In genomic region chr2:39571197-39571731, GRCh38 we compare ENCODE assay signal across 16 cellular contexts.
A peak's percentile ranks its signal among the peaks of the same experiment; 100 is the strongest.
DNase-seq lines count a peak whose midpoint lies in the region; ATAC-seq and TF ChIP-seq lines count a peak whose summit lies in the region.
"Had no signal": no experiment of that assay in that cellular context is flagged by ENCODE, and none has a peak within 500 bp of the region (broad histone marks: within the 10 kb centered on the region; RNA-seq: fewer than 3 reads in every experiment).

No MANE protein-coding gene starts in this region.

- H3K4me2 ChIP-seq in trophoblast cell (ENCODE audit: low read length): no peak overlapping the region

- H3K36me3 ChIP-seq in adrenal gland (replicated peaks in 1 of 2) (no peaks in the 10 kb centered on the region), cardiac muscle cell (no peaks in the 10 kb centered on the region), trophoblast cell (ENCODE audit: control insufficient read depth in 1 of 2, insufficient read depth in 2 of 2, low read length in 2 of 2) (no peaks in the 10 kb centered on the region)
- H3K36me3 ChIP-seq: neutrophil had no signal

- 28 to 36% (median 32%) methylated on average over 5 of the region's 5 CpGs for WGBS in adrenal gland, 4 donors
- WGBS in trophoblast cell (ENCODE audit: extremely low coverage, insufficient coverage, insufficient read length): no CpG with 5 or more reads among the region's 5 CpGs

- H3K4me3 ChIP-seq in adrenal gland: no peak overlapping the region
- H3K4me3 ChIP-seq in cardiac muscle cell: no peak overlapping the region
- no peak overlapping the region for H3K4me3 ChIP-seq in trophoblast cell (ENCODE audit: low read depth, low read length)
- H3K4me3 ChIP-seq: lung had no signal

- H4K91ac ChIP-seq in trophoblast cell (ENCODE audit: low read depth, low read length): no peak overlapping the region

- H2BK12ac ChIP-seq in trophoblast cell (ENCODE audit: low read length): no peak overlapping the region

- no peaks in the 10 kb centered on the region for H3K79me2 ChIP-seq in trophoblast cell (ENCODE audit: control insufficient read depth, insufficient read depth, low read length, poor library complexity)

- intact Hi-C loops in adrenal gland (cut with DNase I): no loop called here

- H3K4me1 ChIP-seq in adrenal gland (replicated peaks in 1 of 2) (peaks cover 33 to 40% of the 10 kb centered on the region in 2 donors), cardiac muscle cell (ENCODE audit: low read depth) (no peaks in the 10 kb centered on the region), trophoblast cell (ENCODE audit: control insufficient read depth in 1 of 2, insufficient read depth in 2 of 2, low read length in 2 of 2) (peaks cover 5 to 15% of the 10 kb centered on the region in 2 experiments)

- H2AK5ac ChIP-seq in trophoblast cell (ENCODE audit: low read length): no peak overlapping the region

- H3K27ac ChIP-seq in adrenal gland (peak overlapping the region in 3 of 5 donors; percentile 1 to 44 (median 2)), cardiac muscle cell (no peak overlapping the region), trophoblast cell (ENCODE audit: low read depth, low read length) (no peak overlapping the region)
- H3K27ac ChIP-seq: neutrophil had no signal

- no peak for ATAC-seq in HG03342 (IDR thresholded peaks at IDR 0.05; ENCODE audit: unreplicated experiment)

- H2BK5ac ChIP-seq in trophoblast cell (ENCODE audit: low read depth, low read length, poor library complexity): no peak overlapping the region

- no peaks in the 10 kb centered on the region for H3K9me3 ChIP-seq in adrenal gland (replicated peaks in 1 of 3)
- no peaks in the 10 kb centered on the region for H3K9me3 ChIP-seq in cardiac muscle cell (ENCODE audit: low read depth)
- H3K9me3 ChIP-seq in trophoblast cell (ENCODE audit: insufficient read depth, low read depth, low read length): no peaks in the 10 kb centered on the region
- H3K9me3 ChIP-seq: neutrophil had no signal

- H2BK120ac ChIP-seq in trophoblast cell (ENCODE audit: insufficient read depth, low read length, poor library complexity): no peak overlapping the region

- no peak overlapping the region for H4K12ac ChIP-seq in trophoblast cell (ENCODE audit: low read depth, low read length)

- TF ChIP-seq CTCF in adrenal gland (IDR thresholded peaks at IDR 0.05) (no peak), cardiac muscle cell (IDR thresholded peaks at IDR 0.05; ENCODE audit: low read depth, low read length) (no peak)

- peak in 1 of 2 donors; percentile 8 for TF ChIP-seq POLR2A in adrenal gland (IDR thresholded peaks at IDR 0.05)

- no peak overlapping the region for H3K14ac ChIP-seq in trophoblast cell (ENCODE audit: low read length)

- H3K23ac ChIP-seq in trophoblast cell (ENCODE audit: low read length): no peak overlapping the region

- no peak overlapping the region for H3K9ac ChIP-seq in trophoblast cell (ENCODE audit: low read length)

- no peak overlapping the region for H3K18ac ChIP-seq in trophoblast cell (ENCODE audit: low read length)

- peaks cover 11% of the 10 kb centered on the region for H3K79me1 ChIP-seq in trophoblast cell (ENCODE audit: low read length)

- peak overlapping the region; percentile 29 for H4K8ac ChIP-seq in trophoblast cell (ENCODE audit: low read depth, low read length)

- no peaks in the 10 kb centered on the region for H3K27me3 ChIP-seq in adrenal gland
- H3K27me3 ChIP-seq in cardiac muscle cell: no peaks in the 10 kb centered on the region
- H3K27me3 ChIP-seq in trophoblast cell (ENCODE audit: insufficient read depth, low read length): no peaks in the 10 kb centered on the region
- H3K27me3 ChIP-seq: neutrophil had no signal

- H3K4ac ChIP-seq in trophoblast cell (ENCODE audit: low read depth, low read length): no peak overlapping the region

- H2AFZ ChIP-seq in trophoblast cell (ENCODE audit: insufficient read depth, low read length, poor library complexity): no peak overlapping the region

- DNase-seq in EH (ENCODE audit: low read depth): peak; percentile 30
- peak; percentile 51 to 87 (median 80) for DNase-seq in adrenal gland
- DNase-seq in cardiac muscle cell (ENCODE audit: low read depth in 1 of 2, low spot score in 1 of 2): peak; percentile 26 to 41
- DNase-seq in trophoblast cell: peak; percentile 56 to 82
- DNase-seq in HuH-7.5 (ENCODE audit: low spot score): no peak
- DNase-seq in pons (ENCODE audit: low spot score): no peak
- no peak for DNase-seq in T1000 (lab: John Stamatoyannopoulos, UW)
- DNase-seq: activated CD4-positive, alpha-beta T cell treated with anti-CD3 and anti-CD28 coated beads for 4 hours; activated T-cell treated with anti-CD3 and anti-CD28 coated beads, Interleukin-2, amount 50 U/mL, for 24 hours; anterior cingulate cortex; hippocampal formation; stimulated activated CD4-positive, alpha-beta T cell treated with anti-CD3 and anti-CD28 coated beads, Interleukin-15, amount 100 ng/mL, for 24 hours; T-helper 1 cell had no signal

Comparison
In these comparisons a context has a peak if more than half of its experiments do, and no peak if none do; other contexts are left out.
1. DNase-seq: peak in EH (single experiment), adrenal gland (7 of 7), cardiac muscle cell (2 of 2) and trophoblast cell (2 of 2); none in HuH-7.5 (single experiment), pons (single experiment) and T1000 (single experiment).
2. H3K27ac ChIP-seq: peak in adrenal gland (3 of 5); none in cardiac muscle cell (single experiment) and trophoblast cell (single experiment).